In genomic region chr10:124592101-124592500, GRCh38 we compare ENCODE assay signal across 15 cellular contexts.
DNase-seq lines count a peak whose midpoint lies in the region; ATAC-seq and TF ChIP-seq lines count a peak whose summit lies in the region.
"Had no signal": no experiment of that assay in that cellular context is flagged by ENCODE, and none has a peak within 500 bp of the region (broad histone marks: within the 10 kb centered on the region; RNA-seq: fewer than 3 reads in every experiment).

No MANE protein-coding gene starts in this region.

- H3K4me1 Mint-ChIP-seq in natural killer cell treated with Interleukin-12 subunit alpha and Interleukin-12 subunit beta and Interleukin-15 and Interleukin-18, amount 100 ng/mL, for 72 hours (ENCODE audit: low read depth in 2 of 2) = peaks cover 0 to 2% of the 10 kb centered on the region in 2 donors
- H3K4me1 Mint-ChIP-seq in natural killer cell (peaks cover 0 to 7% of the 10 kb centered on the region in 2 donors), WTC11 (no peaks in the 10 kb centered on the region)
- peaks cover 13% of the 10 kb centered on the region for H3K4me1 Mint-ChIP-seq in dendritic cell treated with granulocyte-macrophage colony-stimulating factor and Interleukin-4, amounts not matched to agents 40 ng/mL and 50 ng/mL, for 4 days (ENCODE audit: low read depth)

- ATAC-seq in natural killer cell treated with Interleukin-12 subunit alpha and Interleukin-12 subunit beta and Interleukin-15 and Interleukin-18, amount 100 ng/mL, for 72 hours = no peak
- ATAC-seq in natural killer cell (no peak), WTC11 (no peak)
- ATAC-seq: HepG2 had no signal

- CTCF ChIA-PET in WTC11 (lab: Charles Lee) = interaction anchor here (0.6 to 0.8 kb wide), 2 partner anchors 16 to 53 kb away, joined by 3 read pairs; no protein-coding TSS in a partner anchor

- H3K4me3 ChIP-seq in osteoblast (ENCODE audit: insufficient read depth, low read length) = no peak overlapping the region

- no peak overlapping the region for H3K4me3 Mint-ChIP-seq in natural killer cell treated with Interleukin-12 subunit alpha and Interleukin-12 subunit beta and Interleukin-15 and Interleukin-18, amount 100 ng/mL, for 72 hours
- H3K4me3 Mint-ChIP-seq in natural killer cell = no peak overlapping the region
- H3K4me3 Mint-ChIP-seq in dendritic cell treated with granulocyte-macrophage colony-stimulating factor and Interleukin-4, amounts not matched to agents 40 ng/mL and 50 ng/mL, for 4 days = no peak overlapping the region
- H3K4me3 Mint-ChIP-seq in WTC11 = no peak overlapping the region
- H3K4me3 Mint-ChIP-seq: CD14-positive monocyte had no signal

- peak; percentile 59 for DNase-seq in natural killer cell treated with Interleukin-12 subunit alpha and Interleukin-12 subunit beta and Interleukin-15 and Interleukin-18, amount 100 ng/mL, for 72 hours (ENCODE audit: low spot score)
- DNase-seq in natural killer cell (no peak), osteoblast (ENCODE audit: insufficient read length, low spot score, missing footprints) (peak; percentile 31), NCI-H1694 treated with DMSO at 0.1 percent for 48 hours (lab: John Stamatoyannopoulos, UW) (no peak), WTC11 (ENCODE audit: low spot score) (no peak), NCI-H2029 (lab: John Stamatoyannopoulos, UW) (no peak)
- DNase-seq: MM.1S; NCI-H1105; NCI-H187 treated with DMSO at 0.1 percent for 48 hours; NCI-H446; NK-92 treated with Interleukin-12 subunit alpha and Interleukin-12 subunit beta, amount 100 ng/mL, for 24 hours; OCI-M1 had no signal

- intact Hi-C loops in natural killer cell (cut with micrococcal nuclease) = no loop called here
- intact Hi-C loops in dendritic cell treated with granulocyte-macrophage colony-stimulating factor and Interleukin-4, amounts not matched to agents 40 ng/mL and 50 ng/mL, for 4 days (cut with micrococcal nuclease) = no loop called here

- H3K36me3 ChIP-seq in osteoblast (ENCODE audit: insufficient read depth, low read length) = no peaks in the 10 kb centered on the region

- H3K79me2 ChIP-seq in osteoblast (ENCODE audit: insufficient read depth, low read length) = no peaks in the 10 kb centered on the region

- POLR2A ChIA-PET in WTC11 (lab: Charles Lee) = no interaction called here

- TF ChIP-seq CTCF in natural killer cell (IDR thresholded peaks at IDR 0.05) (no peak), osteoblast (IDR thresholded peaks at IDR 0.05; ENCODE audit: extremely low read depth, low read depth, low read length) (no peak), WTC11 (IDR thresholded peaks at IDR 0.05) (no peak)

- no peaks in the 10 kb centered on the region for H4K20me1 ChIP-seq in osteoblast (ENCODE audit: insufficient read depth, low read length)

- peaks cover 7% of the 10 kb centered on the region for H3K27me3 ChIP-seq in osteoblast (ENCODE audit: insufficient read depth, low read length)

- H3K4me2 ChIP-seq in osteoblast (ENCODE audit: insufficient read depth, low read length) = no peak overlapping the region

- H3K9me3 Mint-ChIP-seq in natural killer cell treated with Interleukin-12 subunit alpha and Interleukin-12 subunit beta and Interleukin-15 and Interleukin-18, amount 100 ng/mL, for 72 hours = peaks cover 5% of the 10 kb centered on the region
- no peaks in the 10 kb centered on the region for H3K9me3 Mint-ChIP-seq in natural killer cell
- H3K9me3 Mint-ChIP-seq in dendritic cell treated with granulocyte-macrophage colony-stimulating factor and Interleukin-4, amounts not matched to agents 40 ng/mL and 50 ng/mL, for 4 days = no peaks in the 10 kb centered on the region
- peaks cover 9% of the 10 kb centered on the region for H3K9me3 Mint-ChIP-seq in WTC11

- no peaks in the 10 kb centered on the region for H3K4me1 ChIP-seq in osteoblast (ENCODE audit: insufficient read depth, low read length)

- no peak overlapping the region for H2AFZ ChIP-seq in osteoblast (ENCODE audit: low read length)

- no peak overlapping the region for H3K27ac ChIP-seq in osteoblast (ENCODE audit: low read depth, low read length)

- H3K27me3 Mint-ChIP-seq in natural killer cell treated with Interleukin-12 subunit alpha and Interleukin-12 subunit beta and Interleukin-15 and Interleukin-18, amount 100 ng/mL, for 72 hours = no peaks in the 10 kb centered on the region
- H3K27me3 Mint-ChIP-seq in natural killer cell (ENCODE audit: low read depth in 2 of 2) (no peaks in the 10 kb centered on the region), WTC11 (ENCODE audit: low read depth) (no peaks in the 10 kb centered on the region; the same call in 1 of the 2 replicates)
- H3K27me3 Mint-ChIP-seq in dendritic cell treated with granulocyte-macrophage colony-stimulating factor and Interleukin-4, amounts not matched to agents 40 ng/mL and 50 ng/mL, for 4 days = peaks cover 12% of the 10 kb centered on the region

- no peak overlapping the region for H3K27ac Mint-ChIP-seq in natural killer cell treated with Interleukin-12 subunit alpha and Interleukin-12 subunit beta and Interleukin-15 and Interleukin-18, amount 100 ng/mL, for 72 hours
- no peak overlapping the region for H3K27ac Mint-ChIP-seq in natural killer cell
- peak overlapping the region; percentile 11 for H3K27ac Mint-ChIP-seq in dendritic cell treated with granulocyte-macrophage colony-stimulating factor and Interleukin-4, amounts not matched to agents 40 ng/mL and 50 ng/mL, for 4 days
- H3K27ac Mint-ChIP-seq in WTC11 = no peak overlapping the region

- no peaks in the 10 kb centered on the region for H3K36me3 Mint-ChIP-seq in natural killer cell treated with Interleukin-12 subunit alpha and Interleukin-12 subunit beta and Interleukin-15 and Interleukin-18, amount 100 ng/mL, for 72 hours
- H3K36me3 Mint-ChIP-seq in natural killer cell (no peaks in the 10 kb centered on the region), WTC11 (no peaks in the 10 kb centered on the region)
- H3K36me3 Mint-ChIP-seq in dendritic cell treated with granulocyte-macrophage colony-stimulating factor and Interleukin-4, amounts not matched to agents 40 ng/mL and 50 ng/mL, for 4 days (ENCODE audit: low read depth) = no peaks in the 10 kb centered on the region

- H3K9me3 ChIP-seq in osteoblast (ENCODE audit: low read depth, low read length) = peaks cover 5% of the 10 kb centered on the region

TF ChIP-seq in WTC11, 78 proteins besides CTCF, POLR2A, EP300 and RAD21:
- TF ChIP-seq KAT7 (CRISPR knock-in tag; IDR thresholded peaks at IDR 0.05; ENCODE audit: borderline replicate concordance) (no peak), ATF6 (CRISPR knock-in tag; IDR thresholded peaks at IDR 0.05) (no peak), ZNF121 (CRISPR knock-in tag; IDR thresholded peaks at IDR 0.05) (no peak), TCF7 (CRISPR knock-in tag; IDR thresholded peaks at IDR 0.05; ENCODE audit: low read depth) (no peak), JAZF1 (CRISPR knock-in tag; IDR thresholded peaks at IDR 0.05) (no peak), ETV6 (CRISPR knock-in tag; IDR thresholded peaks at IDR 0.05) (no peak), HMGA2 (CRISPR knock-in tag; IDR thresholded peaks at IDR 0.05) (no peak), NFE2L1 (CRISPR knock-in tag; IDR thresholded peaks at IDR 0.05) (no peak), GABPB1 (CRISPR knock-in tag; IDR thresholded peaks at IDR 0.05) (no peak), SMAD3 (CRISPR knock-in tag; IDR thresholded peaks at IDR 0.05; ENCODE audit: borderline replicate concordance) (no peak), ZNF425 (CRISPR knock-in tag; conservative IDR thresholded peaks at IDR 0.05) (no peak), ZMAT4 (CRISPR knock-in tag; IDR thresholded peaks at IDR 0.05) (no peak), RELA (CRISPR knock-in tag; IDR thresholded peaks at IDR 0.05; ENCODE audit: borderline replicate concordance) (no peak), CREM (CRISPR knock-in tag; IDR thresholded peaks at IDR 0.05) (no peak), OVOL2 (CRISPR knock-in tag; IDR thresholded peaks at IDR 0.05; ENCODE audit: borderline replicate concordance) (no peak)

Comparison
In these comparisons a context has a peak if more than half of its experiments do, and no peak if none do; other contexts are left out.
1. DNase-seq: peak in natural killer cell treated with Interleukin-12 subunit alpha and Interleukin-12 subunit beta and Interleukin-15 and Interleukin-18, amount 100 ng/mL, for 72 hours (single experiment) and osteoblast (single experiment); none in natural killer cell (single experiment), NCI-H1694 treated with DMSO at 0.1 percent for 48 hours (single experiment), WTC11 (single experiment) and NCI-H2029 (single experiment).